In the genomic region with DNA sequence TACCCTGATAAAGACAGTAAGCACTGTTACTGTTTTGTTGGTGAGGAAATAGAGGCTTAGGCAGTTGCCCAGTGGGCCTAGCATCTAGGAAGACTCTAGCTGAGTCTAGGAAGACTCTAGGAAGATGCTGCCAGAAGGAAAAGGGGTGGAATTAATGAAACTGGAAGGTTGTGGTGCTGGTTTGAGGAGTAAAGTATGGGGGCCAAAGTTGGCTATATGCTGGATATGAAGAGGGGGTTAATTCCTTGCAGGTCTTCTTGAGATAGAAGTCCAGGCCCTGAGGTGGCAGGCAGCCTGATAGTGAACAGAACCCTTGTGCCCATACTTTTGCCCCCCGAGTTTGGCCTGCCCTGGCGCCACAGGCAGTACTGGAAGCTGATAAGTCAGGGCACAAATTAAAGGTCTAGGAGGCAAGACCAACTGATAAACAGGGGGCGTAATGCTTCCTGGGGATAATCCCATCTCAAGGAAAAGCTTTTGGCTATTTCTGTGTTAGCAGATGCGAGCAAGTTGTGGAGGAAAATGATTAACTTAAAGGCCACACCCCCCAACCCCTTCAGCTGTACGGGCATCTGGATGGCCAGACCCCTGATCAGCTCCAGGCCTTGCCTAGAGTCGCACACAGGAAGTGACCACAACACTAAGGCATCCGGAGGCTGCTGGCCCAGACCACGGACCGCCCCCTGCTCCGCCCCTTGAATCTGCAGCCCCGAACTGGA, we compare ENCODE assay signal across 8 cellular contexts. TPM values are rescaled to one million over a fixed set of nuclear protein-coding genes. Genes with fewer than 3 reads are reported as not detected.
A peak's percentile ranks its signal among the peaks of the same experiment; 100 is the strongest.
DNase-seq lines count a peak whose midpoint lies in the region; ATAC-seq, FAIRE-seq and TF ChIP-seq lines count a peak whose summit lies in the region.

No MANE protein-coding gene starts in this region.

- H3K9me3 ChIP-seq in A673 (ENCODE audit: low read depth, low read length, poor library complexity, severe bottlenecking): no peaks in the 10 kb centered on the region

- peaks cover 14% of the 10 kb centered on the region for H3K4me1 ChIP-seq in A673 (ENCODE audit: insufficient read depth, low read length, poor library complexity, severe bottlenecking)

- peak; percentile 78 for DNase-seq in A673 (ENCODE audit: low spot score)
- DNase-seq in GM12892 (ENCODE audit: insufficient read length): no peak
- peak; percentile 72 for DNase-seq in NCI-H2029 treated with DMSO at 0.1 percent for 48 hours (lab: John Stamatoyannopoulos, UW)
- peak; percentile 27 for DNase-seq in activated CD4-positive, alpha-beta T cell treated with anti-CD3 and anti-CD28 coated beads, Interleukin-2, amount 50 U/mL, for 1 hour
- peak; percentile 52 to 69 for DNase-seq in erythroblast (lab: John Stamatoyannopoulos, UW)
- DNase-seq in midbrain (lab: John Stamatoyannopoulos, UW): peak; percentile 85
- peak; percentile 82 for DNase-seq in stromal cell of bone marrow (ENCODE audit: low read depth)

- peak; percentile 91 for FAIRE-seq in GM12892 (lab: Jason Lieb, UNC)

- POLR2A ChIA-PET in A673 (lab: Charles Lee; ENCODE audit: low non-redundant PET): no interaction called here

- CTCF ChIA-PET in A673 (lab: Charles Lee): no interaction called here

- no peak overlapping the region for H3K4me3 ChIP-seq in A673 (ENCODE audit: low read depth, low read length, poor library complexity, severe bottlenecking)

- peak; percentile 34 for TF ChIP-seq POLR2A in GM12892 (IDR thresholded peaks at IDR 0.05; ENCODE audit: low read depth, low read length)
- no peak for TF ChIP-seq POLR2A in erythroblast (IDR thresholded peaks at IDR 0.05; ENCODE audit: low read length)

- TF ChIP-seq CTCF in A673 (conservative IDR thresholded peaks at IDR 0.05; ENCODE audit: low read depth, low read length): no peak

- intact Hi-C loops in A673 (cut with micrococcal nuclease; ENCODE audit: unreplicated experiment): loop anchor here (5.0 kb wide), 1 partner anchor 124 kb away; a partner anchor contains a TSS

- no TSS peak for BruUV-seq in A673 (replicated peaks; lab: Mats Ljungman, UMichigan)

- H3K36me3 ChIP-seq in A673 (ENCODE audit: insufficient read depth, low read length, poor library complexity, severe bottlenecking): peaks cover 36% of the 10 kb centered on the region

- ATAC-seq in HG02678 (IDR thresholded peaks at IDR 0.05; ENCODE audit: unreplicated experiment): peak; percentile 47

- H3K27ac ChIP-seq in A673 (ENCODE audit: low read depth, low read length, poor library complexity, severe bottlenecking): peak overlapping the region; percentile 82

- H3K27me3 ChIP-seq in A673 (replicated peaks; ENCODE audit: insufficient read depth, low read depth, low read length, poor library complexity): no peaks in the 10 kb centered on the region

RNA-seq across cellular contexts. Expression of a gene that starts 3.1 kb away (rescaled TPM):
- 85.2 and 86.5 TPM in 2 replicates for total RNA-seq in A673 (2021)
- polyA plus RNA-seq in GM12892 (2012; ENCODE audit: missing spikeins): 72.8 TPM

RNA-seq across cellular contexts. Expression of a gene that starts 3.2 kb away (rescaled TPM):
- 19.1 and 21.6 TPM in 2 replicates for total RNA-seq in A673 (2021)
- polyA plus RNA-seq in GM12892 (2012; ENCODE audit: missing spikeins): 17.4 TPM

RNA-seq across cellular contexts. Expression of a gene that starts 5.4 kb away (rescaled TPM):
- 108 and 112 TPM in 2 replicates for total RNA-seq in A673 (2021)
- 227 TPM for polyA plus RNA-seq in GM12892 (2012; ENCODE audit: missing spikeins)

RNA-seq across cellular contexts. Expression of a gene that starts 12.6 kb away (rescaled TPM):
- total RNA-seq in A673 (2021): 42.2 and 53.0 TPM in 2 replicates
- 29.4 TPM for polyA plus RNA-seq in GM12892 (2012; ENCODE audit: missing spikeins)

RNA-seq across cellular contexts. Expression of a gene that starts 49.0 kb away (rescaled TPM):
- total RNA-seq in A673 (2021): 17.6 and 20.1 TPM in 2 replicates
- polyA plus RNA-seq in GM12892 (2012; ENCODE audit: missing spikeins): 0.34 TPM
